In the genomic region with DNA sequence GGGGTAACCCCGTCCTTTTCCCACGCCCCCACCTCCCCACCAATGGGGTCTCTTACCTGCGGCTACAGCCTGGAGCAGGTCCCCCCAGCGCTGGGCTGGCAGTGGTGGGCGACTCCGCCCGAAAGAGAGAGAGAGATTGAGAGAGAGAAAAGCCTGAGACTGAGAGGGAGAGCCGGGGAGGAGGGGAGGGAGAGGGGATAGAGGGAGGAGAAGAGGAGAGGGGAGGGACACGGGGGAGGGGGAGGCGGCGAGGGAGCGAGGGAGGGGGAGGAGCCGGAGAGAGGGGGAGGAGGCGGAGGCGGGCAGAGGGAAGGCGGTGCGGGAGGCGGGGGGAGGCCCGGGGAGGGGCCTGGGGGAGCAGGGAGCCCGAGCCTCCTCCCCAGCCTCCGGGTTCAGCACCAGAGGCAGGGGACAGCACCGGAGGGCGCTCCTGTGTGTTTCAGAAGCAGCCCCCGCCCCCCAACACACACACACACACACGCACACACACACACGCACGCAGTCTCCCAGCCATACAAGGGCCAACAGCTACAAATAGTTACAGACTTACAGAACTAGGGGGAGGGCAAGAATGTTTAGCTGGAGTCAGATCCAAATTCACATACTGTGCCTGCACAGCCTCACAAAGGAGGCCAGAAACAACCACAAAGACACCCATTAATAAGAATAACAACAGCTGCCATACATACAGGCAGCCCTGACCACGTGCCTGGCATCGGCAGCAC, we compare ENCODE assay signal across 1 cellular context.
TF ChIP-seq lines count a peak whose summit lies in the region.

A gene with protein sequence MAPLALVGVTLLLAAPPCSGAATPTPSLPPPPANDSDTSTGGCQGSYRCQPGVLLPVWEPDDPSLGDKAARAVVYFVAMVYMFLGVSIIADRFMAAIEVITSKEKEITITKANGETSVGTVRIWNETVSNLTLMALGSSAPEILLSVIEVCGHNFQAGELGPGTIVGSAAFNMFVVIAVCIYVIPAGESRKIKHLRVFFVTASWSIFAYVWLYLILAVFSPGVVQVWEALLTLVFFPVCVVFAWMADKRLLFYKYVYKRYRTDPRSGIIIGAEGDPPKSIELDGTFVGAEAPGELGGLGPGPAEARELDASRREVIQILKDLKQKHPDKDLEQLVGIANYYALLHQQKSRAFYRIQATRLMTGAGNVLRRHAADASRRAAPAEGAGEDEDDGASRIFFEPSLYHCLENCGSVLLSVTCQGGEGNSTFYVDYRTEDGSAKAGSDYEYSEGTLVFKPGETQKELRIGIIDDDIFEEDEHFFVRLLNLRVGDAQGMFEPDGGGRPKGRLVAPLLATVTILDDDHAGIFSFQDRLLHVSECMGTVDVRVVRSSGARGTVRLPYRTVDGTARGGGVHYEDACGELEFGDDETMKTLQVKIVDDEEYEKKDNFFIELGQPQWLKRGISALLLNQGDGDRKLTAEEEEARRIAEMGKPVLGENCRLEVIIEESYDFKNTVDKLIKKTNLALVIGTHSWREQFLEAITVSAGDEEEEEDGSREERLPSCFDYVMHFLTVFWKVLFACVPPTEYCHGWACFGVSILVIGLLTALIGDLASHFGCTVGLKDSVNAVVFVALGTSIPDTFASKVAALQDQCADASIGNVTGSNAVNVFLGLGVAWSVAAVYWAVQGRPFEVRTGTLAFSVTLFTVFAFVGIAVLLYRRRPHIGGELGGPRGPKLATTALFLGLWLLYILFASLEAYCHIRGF (minus strand): TSS at position 161 of the 725 bp plus-strand sequence. CDS start 5,490 bp downstream, outside the sequence.

TF ChIP-seq in HCT116, 20 proteins besides CTCF, POLR2A, EP300 and RAD21:
- TF ChIP-seq SRF (IDR thresholded peaks at IDR 0.05; ENCODE audit: low read depth) (no peak), SIN3A (IDR thresholded peaks at IDR 0.05; ENCODE audit: low read depth) (no peak), EZH2phosphoT487 (IDR thresholded peaks at IDR 0.05; ENCODE audit: borderline replicate concordance) (no peak), EZH2 (IDR thresholded peaks at IDR 0.05) (no peak), TCF7L2 (IDR thresholded peaks at IDR 0.05; ENCODE audit: borderline replicate concordance, extremely low read depth, insufficient read depth, insufficient read length) (peak; percentile 20), YY1 (IDR thresholded peaks at IDR 0.05; ENCODE audit: extremely low read depth, insufficient replicate concordance, low read depth, low read length) (no peak), CEBPB (IDR thresholded peaks at IDR 0.05; ENCODE audit: low read depth) (no peak), CBX3 (IDR thresholded peaks at IDR 0.05; ENCODE audit: low read depth) (peak; percentile 20; the same call in 1 of the 2 replicates)
- TF ChIP-seq, protein P1, sequence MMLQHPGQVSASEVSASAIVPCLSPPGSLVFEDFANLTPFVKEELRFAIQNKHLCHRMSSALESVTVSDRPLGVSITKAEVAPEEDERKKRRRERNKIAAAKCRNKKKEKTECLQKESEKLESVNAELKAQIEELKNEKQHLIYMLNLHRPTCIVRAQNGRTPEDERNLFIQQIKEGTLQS (IDR thresholded peaks at IDR 0.05), result no peak
- TF ChIP-seq, protein P2, sequence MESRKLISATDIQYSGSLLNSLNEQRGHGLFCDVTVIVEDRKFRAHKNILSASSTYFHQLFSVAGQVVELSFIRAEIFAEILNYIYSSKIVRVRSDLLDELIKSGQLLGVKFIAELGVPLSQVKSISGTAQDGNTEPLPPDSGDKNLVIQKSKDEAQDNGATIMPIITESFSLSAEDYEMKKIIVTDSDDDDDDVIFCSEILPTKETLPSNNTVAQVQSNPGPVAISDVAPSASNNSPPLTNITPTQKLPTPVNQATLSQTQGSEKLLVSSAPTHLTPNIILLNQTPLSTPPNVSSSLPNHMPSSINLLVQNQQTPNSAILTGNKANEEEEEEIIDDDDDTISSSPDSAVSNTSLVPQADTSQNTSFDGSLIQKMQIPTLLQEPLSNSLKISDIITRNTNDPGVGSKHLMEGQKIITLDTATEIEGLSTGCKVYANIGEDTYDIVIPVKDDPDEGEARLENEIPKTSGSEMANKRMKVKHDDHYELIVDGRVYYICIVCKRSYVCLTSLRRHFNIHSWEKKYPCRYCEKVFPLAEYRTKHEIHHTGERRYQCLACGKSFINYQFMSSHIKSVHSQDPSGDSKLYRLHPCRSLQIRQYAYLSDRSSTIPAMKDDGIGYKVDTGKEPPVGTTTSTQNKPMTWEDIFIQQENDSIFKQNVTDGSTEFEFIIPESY (IDR thresholded peaks at IDR 0.05; ENCODE audit: extremely low read depth, insufficient replicate concordance, low read length), result no peak
- TF ChIP-seq, protein P3, sequence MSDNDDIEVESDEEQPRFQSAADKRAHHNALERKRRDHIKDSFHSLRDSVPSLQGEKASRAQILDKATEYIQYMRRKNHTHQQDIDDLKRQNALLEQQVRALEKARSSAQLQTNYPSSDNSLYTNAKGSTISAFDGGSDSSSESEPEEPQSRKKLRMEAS (IDR thresholded peaks at IDR 0.05), result no peak
- TF ChIP-seq, protein P4, sequence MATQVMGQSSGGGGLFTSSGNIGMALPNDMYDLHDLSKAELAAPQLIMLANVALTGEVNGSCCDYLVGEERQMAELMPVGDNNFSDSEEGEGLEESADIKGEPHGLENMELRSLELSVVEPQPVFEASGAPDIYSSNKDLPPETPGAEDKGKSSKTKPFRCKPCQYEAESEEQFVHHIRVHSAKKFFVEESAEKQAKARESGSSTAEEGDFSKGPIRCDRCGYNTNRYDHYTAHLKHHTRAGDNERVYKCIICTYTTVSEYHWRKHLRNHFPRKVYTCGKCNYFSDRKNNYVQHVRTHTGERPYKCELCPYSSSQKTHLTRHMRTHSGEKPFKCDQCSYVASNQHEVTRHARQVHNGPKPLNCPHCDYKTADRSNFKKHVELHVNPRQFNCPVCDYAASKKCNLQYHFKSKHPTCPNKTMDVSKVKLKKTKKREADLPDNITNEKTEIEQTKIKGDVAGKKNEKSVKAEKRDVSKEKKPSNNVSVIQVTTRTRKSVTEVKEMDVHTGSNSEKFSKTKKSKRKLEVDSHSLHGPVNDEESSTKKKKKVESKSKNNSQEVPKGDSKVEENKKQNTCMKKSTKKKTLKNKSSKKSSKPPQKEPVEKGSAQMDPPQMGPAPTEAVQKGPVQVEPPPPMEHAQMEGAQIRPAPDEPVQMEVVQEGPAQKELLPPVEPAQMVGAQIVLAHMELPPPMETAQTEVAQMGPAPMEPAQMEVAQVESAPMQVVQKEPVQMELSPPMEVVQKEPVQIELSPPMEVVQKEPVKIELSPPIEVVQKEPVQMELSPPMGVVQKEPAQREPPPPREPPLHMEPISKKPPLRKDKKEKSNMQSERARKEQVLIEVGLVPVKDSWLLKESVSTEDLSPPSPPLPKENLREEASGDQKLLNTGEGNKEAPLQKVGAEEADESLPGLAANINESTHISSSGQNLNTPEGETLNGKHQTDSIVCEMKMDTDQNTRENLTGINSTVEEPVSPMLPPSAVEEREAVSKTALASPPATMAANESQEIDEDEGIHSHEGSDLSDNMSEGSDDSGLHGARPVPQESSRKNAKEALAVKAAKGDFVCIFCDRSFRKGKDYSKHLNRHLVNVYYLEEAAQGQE (IDR thresholded peaks at IDR 0.05; ENCODE audit: low read depth), result peak; percentile 89
